Comparison of ENCODE assay signal across 35 cellular contexts in genomic region chr10:128614206-128614605, GRCh38.
"Had no signal": no experiment of that assay in that cellular context is flagged by ENCODE, and none has a peak within 500 bp of the region (broad histone marks: within the 10 kb centered on the region; RNA-seq: fewer than 3 reads in every experiment).

No MANE protein-coding gene starts in this region.

- H3K36me3 ChIP-seq: adrenal gland, brain microvascular endothelial cell, breast epithelium had no signal

- H3K4me3 ChIP-seq: adrenal gland, body of pancreas, breast epithelium had no signal

- H3K36me3 Mint-ChIP-seq: activated CD4-positive, alpha-beta memory T cell treated with anti-CD3 and anti-CD28 coated beads for 36 hours; activated naive CD4-positive, alpha-beta T cell treated with anti-CD3 and anti-CD28 coated beads, Interleukin-2, amount 50 U/mL, for 72 hours; activated naive CD8-positive, alpha-beta T cell treated with anti-CD3 and anti-CD28 coated beads for 36 hours had no signal

- H3K9me3 Mint-ChIP-seq: activated B cell treated with CpG ODN at 0.5 μM for 24 hours; activated CD4-positive, alpha-beta memory T cell treated with anti-CD3 and anti-CD28 coated beads for 36 hours; activated CD4-positive, alpha-beta T cell treated with anti-CD3 and anti-CD28 coated beads, Interleukin-2, amount 10 ng/mL, durations not matched to agents 7 days and 5 days; activated CD8-positive, alpha-beta T cell treated with anti-CD3 and anti-CD28 coated beads for 36 hours; activated naive CD4-positive, alpha-beta T cell treated with anti-CD3 and anti-CD28 coated beads for 36 hours; activated naive CD4-positive, alpha-beta T cell treated with anti-CD3 and anti-CD28 coated beads, Interleukin-2, amount 50 U/mL, for 72 hours; activated T-cell treated with anti-CD3 and anti-CD28 coated beads, Interleukin-2, amount 50 U/mL, for 4 hours; activated T-helper 1 cell treated with anti-CD3 and anti-CD28 coated beads, Interleukin-12 subunit alpha, Interleukin-12 subunit beta, Interleukin-2, Interleukin-4 antibody, amounts not matched to agents 30 ng/mL and 10 ng/mL and 1 ng/mL, durations not matched to agents 14 hours and 24 hours and 36 hours; activated T-helper 17 cell treated with anti-CD3 and anti-CD28 coated beads, Interleukin-2, amount 50 U/mL, for 72 hours; T-helper 1 cell treated with Interleukin-12 subunit alpha and Interleukin-12 subunit beta and Interleukin-4 antibody, amounts not matched to agents 30 μg/mL and 1 μg/mL, for 36 hours; T-helper 2 cell treated with Interferon-gamma antibody and Interleukin-4, amounts not matched to agents 5 μg/mL and 100 μg/mL, for 36 hours had no signal

- H3K27ac Mint-ChIP-seq: activated B cell treated with CpG ODN at 0.5 μM for 24 hours; activated CD4-positive, alpha-beta memory T cell treated with anti-CD3 and anti-CD28 coated beads for 36 hours; activated CD4-positive, alpha-beta T cell treated with anti-CD3 and anti-CD28 coated beads, Interleukin-2, amount 10 ng/mL, durations not matched to agents 7 days and 5 days; activated CD8-positive, alpha-beta T cell treated with anti-CD3 and anti-CD28 coated beads for 36 hours; activated naive CD4-positive, alpha-beta T cell treated with anti-CD3 and anti-CD28 coated beads for 36 hours; activated naive CD4-positive, alpha-beta T cell treated with anti-CD3 and anti-CD28 coated beads, Interleukin-2, amount 50 U/mL, for 72 hours; activated naive CD8-positive, alpha-beta T cell treated with anti-CD3 and anti-CD28 coated beads for 36 hours; activated T-cell treated with anti-CD3 and anti-CD28 coated beads, Interleukin-2, amount 50 U/mL, for 72 hours; activated T-helper 1 cell treated with anti-CD3 and anti-CD28 coated beads, Interleukin-12 subunit alpha, Interleukin-12 subunit beta, Interleukin-2, Interleukin-4 antibody, amounts not matched to agents 30 ng/mL and 10 ng/mL and 1 ng/mL, durations not matched to agents 14 hours and 24 hours and 36 hours; activated T-helper 17 cell treated with anti-CD3 and anti-CD28 coated beads, Interleukin-2, amount 50 U/mL, for 72 hours; T-helper 1 cell treated with Interleukin-12 subunit alpha and Interleukin-12 subunit beta and Interleukin-4 antibody, amounts not matched to agents 30 μg/mL and 1 μg/mL, for 36 hours; T-helper 2 cell treated with Interferon-gamma antibody and Interleukin-4, amounts not matched to agents 5 μg/mL and 100 μg/mL, for 36 hours had no signal

- H3K4me3 Mint-ChIP-seq: activated B cell treated with CpG ODN at 0.5 μM for 24 hours; activated CD4-positive, alpha-beta memory T cell treated with anti-CD3 and anti-CD28 coated beads for 36 hours; activated CD4-positive, alpha-beta T cell treated with anti-CD3 and anti-CD28 coated beads, Interleukin-2, amount 10 ng/mL, durations not matched to agents 7 days and 5 days; activated CD8-positive, alpha-beta T cell treated with anti-CD3 and anti-CD28 coated beads for 36 hours; activated naive CD4-positive, alpha-beta T cell treated with anti-CD3 and anti-CD28 coated beads for 36 hours; activated naive CD8-positive, alpha-beta T cell treated with anti-CD3 and anti-CD28 coated beads for 36 hours; activated T-cell treated with anti-CD3 and anti-CD28 coated beads, Interleukin-2, amount 50 U/mL, for 4 hours; activated T-cell treated with anti-CD3 and anti-CD28 coated beads, Interleukin-2, amount 50 U/mL, for 72 hours; activated T-helper 1 cell treated with anti-CD3 and anti-CD28 coated beads, Interleukin-12 subunit alpha, Interleukin-12 subunit beta, Interleukin-2, Interleukin-4 antibody, amounts not matched to agents 30 ng/mL and 10 ng/mL and 1 ng/mL, durations not matched to agents 14 hours and 24 hours and 36 hours; activated T-helper 17 cell treated with anti-CD3 and anti-CD28 coated beads, Interleukin-2, amount 50 U/mL, for 72 hours; T-helper 1 cell treated with Interleukin-12 subunit alpha and Interleukin-12 subunit beta and Interleukin-4 antibody, amounts not matched to agents 30 μg/mL and 1 μg/mL, for 36 hours; T-helper 2 cell treated with Interferon-gamma antibody and Interleukin-4, amounts not matched to agents 5 μg/mL and 100 μg/mL, for 36 hours had no signal

- H3K4me1 ChIP-seq: adrenal gland, body of pancreas, breast epithelium had no signal

- H3K27me3 Mint-ChIP-seq: activated B cell treated with CpG ODN at 0.5 μM for 24 hours; activated CD4-positive, alpha-beta memory T cell treated with anti-CD3 and anti-CD28 coated beads for 36 hours; activated CD4-positive, alpha-beta T cell treated with anti-CD3 and anti-CD28 coated beads, Interleukin-2, amount 10 ng/mL, durations not matched to agents 7 days and 5 days; activated CD8-positive, alpha-beta T cell treated with anti-CD3 and anti-CD28 coated beads for 36 hours; activated naive CD8-positive, alpha-beta T cell treated with anti-CD3 and anti-CD28 coated beads for 36 hours; activated T-helper 17 cell treated with anti-CD3 and anti-CD28 coated beads, Interleukin-2, amount 50 U/mL, for 72 hours had no signal

- H3K27me3 ChIP-seq: adrenal gland, body of pancreas, brain microvascular endothelial cell, breast epithelium had no signal

- ATAC-seq: activated CD8-positive, alpha-beta T cell treated with anti-CD3 and anti-CD28 coated beads for 36 hours; activated naive CD4-positive, alpha-beta T cell treated with anti-CD3 and anti-CD28 coated beads, Interleukin-2, amount 50 U/mL, for 72 hours; activated T-cell treated with anti-CD3 and anti-CD28 coated beads, Interleukin-2, amount 50 U/mL, for 4 hours; activated T-cell treated with anti-CD3 and anti-CD28 coated beads, Interleukin-2, amount 50 U/mL, for 72 hours; activated T-helper 17 cell treated with anti-CD3 and anti-CD28 coated beads, Interleukin-2, amount 50 U/mL, for 72 hours; body of pancreas had no signal

- DNase-seq: activated B cell treated with CpG ODN at 0.5 μM for 24 hours; activated CD4-positive, alpha-beta memory T cell treated with anti-CD3 and anti-CD28 coated beads for 36 hours; activated CD4-positive, alpha-beta T cell treated with anti-CD3 and anti-CD28 coated beads for 4 hours; activated CD4-positive, alpha-beta T cell treated with anti-CD3 and anti-CD28 coated beads, Interleukin-2, amount 10 ng/mL, durations not matched to agents 7 days and 5 days; activated CD4-positive, CD25-positive, alpha-beta regulatory T cell treated with anti-CD3 and anti-CD28 coated beads, Interleukin-2, amount 50 U/mL, for 72 hours; activated CD8-positive, alpha-beta memory T cell treated with anti-CD3 and anti-CD28 coated beads, Interleukin-2, amount 50 U/mL, for 4 hours; activated CD8-positive, alpha-beta T cell treated with anti-CD3 and anti-CD28 coated beads for 36 hours; activated effector memory CD4-positive, alpha-beta T cell treated with anti-CD3 and anti-CD28 coated beads, Interleukin-2, amount 50 U/mL, for 16 hours; activated gamma-delta T cell treated with Interleukin-2 at 50 U/mL for 16 hours; activated naive CD4-positive, alpha-beta T cell; activated naive CD4-positive, alpha-beta T cell treated with anti-CD3 and anti-CD28 coated beads for 36 hours; activated naive CD4-positive, alpha-beta T cell treated with anti-CD3 and anti-CD28 coated beads, Interleukin-2, amount 50 U/mL, for 16 hours; activated naive CD8-positive, alpha-beta T cell treated with anti-CD3 and anti-CD28 coated beads for 36 hours; activated T-cell treated with anti-CD3 and anti-CD28 coated beads for 4 hours; activated T-cell treated with anti-CD3 and anti-CD28 coated beads, Interleukin-2, amount 50 U/mL, for 1 hour; activated T-cell treated with anti-CD3 and anti-CD28 coated beads, Interleukin-2, amount 50 U/mL, for 4 hours; activated T-cell treated with anti-CD3 and anti-CD28 coated beads, Interleukin-2, amount 50 U/mL, for 72 hours; adrenal gland; amniotic stem cell; aorta; brain microvascular endothelial cell; central memory CD4-positive, alpha-beta T cell; cerebellar nuclear complex; SW 1271; T-helper 1 cell; T-helper 2 cell; T-helper 9 cell had no signal

- H3K27ac ChIP-seq: adrenal gland, body of pancreas, brain microvascular endothelial cell, breast epithelium, VCaP had no signal

- H3K4me1 Mint-ChIP-seq: activated B cell treated with CpG ODN at 0.5 μM for 24 hours; activated CD4-positive, alpha-beta T cell treated with anti-CD3 and anti-CD28 coated beads, Interleukin-2, amount 10 ng/mL, durations not matched to agents 7 days and 5 days; activated naive CD8-positive, alpha-beta T cell treated with anti-CD3 and anti-CD28 coated beads for 36 hours; activated T-helper 17 cell treated with anti-CD3 and anti-CD28 coated beads, Interleukin-2, amount 50 U/mL, for 72 hours had no signal
